In the genomic region with DNA sequence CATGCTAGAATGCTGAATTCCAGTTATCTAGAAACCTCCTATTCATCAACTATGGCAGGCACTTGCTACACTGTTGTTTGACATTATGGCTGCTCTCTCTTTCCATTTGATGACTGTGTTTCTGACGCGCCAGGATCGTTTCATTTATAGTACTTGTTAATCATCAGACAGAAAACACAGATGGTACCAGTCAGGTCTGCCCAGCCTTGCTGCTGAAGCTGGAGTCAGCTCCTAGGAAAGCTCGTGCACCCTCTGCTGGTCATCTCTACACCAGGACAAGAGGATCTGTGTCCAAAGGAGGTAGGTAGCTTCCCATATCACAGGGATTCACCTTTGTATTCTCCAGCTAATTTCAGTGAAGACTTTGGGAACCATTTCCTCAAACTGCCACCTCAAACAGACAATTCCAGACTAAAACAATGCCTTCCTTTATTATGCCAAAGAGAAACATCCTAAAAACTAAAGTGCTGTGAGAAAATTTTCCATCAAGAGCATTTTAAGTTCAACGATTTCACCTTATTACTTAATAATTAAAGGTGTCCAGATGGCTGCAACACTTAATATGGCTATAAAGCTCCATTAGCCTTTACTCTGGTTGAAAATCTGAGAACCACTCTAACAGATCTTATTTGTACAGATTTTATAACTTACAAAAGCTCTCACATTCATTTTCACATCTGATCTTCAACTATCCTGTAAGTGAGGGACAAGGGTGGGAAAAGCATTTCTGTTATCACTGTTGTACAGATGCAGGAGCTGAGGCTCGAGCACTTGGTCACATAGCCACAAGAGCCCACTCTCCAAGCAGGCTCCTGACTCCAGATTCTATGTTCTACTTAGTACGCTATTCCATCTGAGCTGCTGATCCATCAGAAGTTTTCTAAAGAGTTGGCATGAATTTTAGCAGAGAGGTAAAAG, we compare ENCODE assay signal across 8 cellular contexts. TPM values are rescaled to one million over a fixed set of nuclear protein-coding genes. Genes with fewer than 3 reads are reported as not detected.
DNase-seq lines count a peak whose midpoint lies in the region; ATAC-seq and TF ChIP-seq lines count a peak whose summit lies in the region.

No MANE protein-coding gene starts in this region.

- peak; percentile 56 for TF ChIP-seq CTCF in coronary artery (IDR thresholded peaks at IDR 0.05)
- TF ChIP-seq CTCF in liver (IDR thresholded peaks at IDR 0.05; ENCODE audit: low read depth, low read length, missing input control) = peak; percentile 84

- no peaks in the 10 kb centered on the region for H3K36me3 ChIP-seq in liver (ENCODE audit: control insufficient read depth in 4 of 4, insufficient read depth in 3 of 4, low read depth in 1 of 4, low read length in 3 of 4)

- TF ChIP-seq RAD21 in liver (IDR thresholded peaks at IDR 0.05) = peak; percentile 98 to 99

- no peak overlapping the region for H3K9ac ChIP-seq in liver (ENCODE audit: low read depth in 1 of 2, low read length in 2 of 2)

- H3K27me3 ChIP-seq in liver (ENCODE audit: control insufficient read depth in 4 of 4, insufficient read depth in 4 of 4, low read length in 3 of 4) = no peaks in the 10 kb centered on the region

- peak overlapping the region; percentile 80 for H3K27ac Mint-ChIP-seq in activated CD4-positive, alpha-beta T cell treated with anti-CD3 and anti-CD28 coated beads, Interleukin-2, amount 10 ng/mL, durations not matched to agents 24 days and 14 days

- WGBS in liver = 37% methylated on average over 7 of the region's 7 CpGs

- ATAC-seq in GM19372 (IDR thresholded peaks at IDR 0.05; ENCODE audit: low read depth, unreplicated experiment) (peak; percentile 77), HG03457 (IDR thresholded peaks at IDR 0.05; ENCODE audit: unreplicated experiment) (peak; percentile 81)

- peaks cover 23% of the 10 kb centered on the region for H3K4me1 Mint-ChIP-seq in activated CD4-positive, alpha-beta T cell treated with anti-CD3 and anti-CD28 coated beads, Interleukin-2, amount 10 ng/mL, durations not matched to agents 24 days and 14 days

- H3K4me3 Mint-ChIP-seq in activated CD4-positive, alpha-beta T cell treated with anti-CD3 and anti-CD28 coated beads, Interleukin-2, amount 10 ng/mL, durations not matched to agents 24 days and 14 days = no peak overlapping the region

- peaks cover 7% of the 10 kb centered on the region for H3K36me3 Mint-ChIP-seq in activated CD4-positive, alpha-beta T cell treated with anti-CD3 and anti-CD28 coated beads, Interleukin-2, amount 10 ng/mL, durations not matched to agents 24 days and 14 days (ENCODE audit: low read depth)

- H3K4me1 ChIP-seq in liver (ENCODE audit: control insufficient read depth in 4 of 4, insufficient read depth in 4 of 4, low read length in 3 of 4) = peaks cover 0 to 3% (median 1%) of the 10 kb centered on the region in 4 donors

- H3K4me3 ChIP-seq in coronary artery = no peak overlapping the region
- H3K4me3 ChIP-seq in liver (ENCODE audit: low read depth in 1 of 3, low read length in 3 of 3) = no peak overlapping the region

- intact Hi-C loops in activated CD4-positive, alpha-beta T cell treated with anti-CD3 and anti-CD28 coated beads, Interleukin-2, amount 10 ng/mL, durations not matched to agents 24 days and 14 days (cut with micrococcal nuclease) = loop anchor here (1.0 to 5.0 kb wide), 8 partner anchors 17 to 487 kb away; a partner anchor contains a TSS

- H3K9me3 Mint-ChIP-seq in activated CD4-positive, alpha-beta T cell treated with anti-CD3 and anti-CD28 coated beads, Interleukin-2, amount 10 ng/mL, durations not matched to agents 24 days and 14 days = peaks cover 3% of the 10 kb centered on the region

- DNase-seq in CD1c-positive myeloid dendritic cell (ENCODE audit: extremely low spot score) = peak; percentile 73
- DNase-seq in NCI-H526 (lab: John Stamatoyannopoulos, UW) = peak; percentile 95 to 98
- peak; percentile 93 for DNase-seq in activated CD4-positive, alpha-beta T cell treated with anti-CD3 and anti-CD28 coated beads, Interleukin-2, amount 10 ng/mL, durations not matched to agents 24 days and 14 days
- peak; percentile 78 for DNase-seq in coronary artery (ENCODE audit: low spot score)
- DNase-seq in stimulated activated CD4-positive, alpha-beta T cell treated with anti-CD3 and anti-CD28 coated beads, Interleukin-4, amount 100 ng/mL, for 48 hours (ENCODE audit: low read depth in 2 of 2) = peak; percentile 71 to 86

- H3K27me3 Mint-ChIP-seq in activated CD4-positive, alpha-beta T cell treated with anti-CD3 and anti-CD28 coated beads, Interleukin-2, amount 10 ng/mL, durations not matched to agents 24 days and 14 days = no peaks in the 10 kb centered on the region

- H3K27ac ChIP-seq in coronary artery (peak overlapping the region in 1 of 2 donors; percentile 23), liver (ENCODE audit: low read depth in 1 of 2, low read length in 2 of 2) (peak overlapping the region in 1 of 2 donors; percentile 35)

- no peaks in the 10 kb centered on the region for H3K9me3 ChIP-seq in liver (ENCODE audit: control insufficient read depth in 4 of 4, low read length in 3 of 4)

TF ChIP-seq in liver, 16 proteins besides CTCF, POLR2A, EP300 and RAD21:
- peak; percentile 17 to 33 for TF ChIP-seq RXRA (IDR thresholded peaks at IDR 0.05)
- peak; percentile 31 for TF ChIP-seq SP1 (IDR thresholded peaks at IDR 0.05)
- no peak for TF ChIP-seq JUND (IDR thresholded peaks at IDR 0.05)
- TF ChIP-seq YY1 (IDR thresholded peaks at IDR 0.05) = peak; percentile 69
- TF ChIP-seq GABPA (IDR thresholded peaks at IDR 0.05 in 1 of 2, conservative IDR thresholded peaks at IDR 0.05 in 1 of 2) = no peak
- TF ChIP-seq TAF1 (conservative IDR thresholded peaks at IDR 0.05) = no peak
- TF ChIP-seq, protein P1, sequence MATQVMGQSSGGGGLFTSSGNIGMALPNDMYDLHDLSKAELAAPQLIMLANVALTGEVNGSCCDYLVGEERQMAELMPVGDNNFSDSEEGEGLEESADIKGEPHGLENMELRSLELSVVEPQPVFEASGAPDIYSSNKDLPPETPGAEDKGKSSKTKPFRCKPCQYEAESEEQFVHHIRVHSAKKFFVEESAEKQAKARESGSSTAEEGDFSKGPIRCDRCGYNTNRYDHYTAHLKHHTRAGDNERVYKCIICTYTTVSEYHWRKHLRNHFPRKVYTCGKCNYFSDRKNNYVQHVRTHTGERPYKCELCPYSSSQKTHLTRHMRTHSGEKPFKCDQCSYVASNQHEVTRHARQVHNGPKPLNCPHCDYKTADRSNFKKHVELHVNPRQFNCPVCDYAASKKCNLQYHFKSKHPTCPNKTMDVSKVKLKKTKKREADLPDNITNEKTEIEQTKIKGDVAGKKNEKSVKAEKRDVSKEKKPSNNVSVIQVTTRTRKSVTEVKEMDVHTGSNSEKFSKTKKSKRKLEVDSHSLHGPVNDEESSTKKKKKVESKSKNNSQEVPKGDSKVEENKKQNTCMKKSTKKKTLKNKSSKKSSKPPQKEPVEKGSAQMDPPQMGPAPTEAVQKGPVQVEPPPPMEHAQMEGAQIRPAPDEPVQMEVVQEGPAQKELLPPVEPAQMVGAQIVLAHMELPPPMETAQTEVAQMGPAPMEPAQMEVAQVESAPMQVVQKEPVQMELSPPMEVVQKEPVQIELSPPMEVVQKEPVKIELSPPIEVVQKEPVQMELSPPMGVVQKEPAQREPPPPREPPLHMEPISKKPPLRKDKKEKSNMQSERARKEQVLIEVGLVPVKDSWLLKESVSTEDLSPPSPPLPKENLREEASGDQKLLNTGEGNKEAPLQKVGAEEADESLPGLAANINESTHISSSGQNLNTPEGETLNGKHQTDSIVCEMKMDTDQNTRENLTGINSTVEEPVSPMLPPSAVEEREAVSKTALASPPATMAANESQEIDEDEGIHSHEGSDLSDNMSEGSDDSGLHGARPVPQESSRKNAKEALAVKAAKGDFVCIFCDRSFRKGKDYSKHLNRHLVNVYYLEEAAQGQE (IDR thresholded peaks at IDR 0.05) = no peak
- no peak for TF ChIP-seq FOXA2 (IDR thresholded peaks at IDR 0.05)
- no peak for TF ChIP-seq FOXA1 (IDR thresholded peaks at IDR 0.05)
- no peak for TF ChIP-seq EGR1 (IDR thresholded peaks at IDR 0.05; ENCODE audit: low read depth in 2 of 2)
- TF ChIP-seq NR2F2 (IDR thresholded peaks at IDR 0.05) = no peak
- TF ChIP-seq HNF4A (conservative IDR thresholded peaks at IDR 0.05) = peak in 1 of 2 donors; percentile 31
- TF ChIP-seq, protein P2, sequence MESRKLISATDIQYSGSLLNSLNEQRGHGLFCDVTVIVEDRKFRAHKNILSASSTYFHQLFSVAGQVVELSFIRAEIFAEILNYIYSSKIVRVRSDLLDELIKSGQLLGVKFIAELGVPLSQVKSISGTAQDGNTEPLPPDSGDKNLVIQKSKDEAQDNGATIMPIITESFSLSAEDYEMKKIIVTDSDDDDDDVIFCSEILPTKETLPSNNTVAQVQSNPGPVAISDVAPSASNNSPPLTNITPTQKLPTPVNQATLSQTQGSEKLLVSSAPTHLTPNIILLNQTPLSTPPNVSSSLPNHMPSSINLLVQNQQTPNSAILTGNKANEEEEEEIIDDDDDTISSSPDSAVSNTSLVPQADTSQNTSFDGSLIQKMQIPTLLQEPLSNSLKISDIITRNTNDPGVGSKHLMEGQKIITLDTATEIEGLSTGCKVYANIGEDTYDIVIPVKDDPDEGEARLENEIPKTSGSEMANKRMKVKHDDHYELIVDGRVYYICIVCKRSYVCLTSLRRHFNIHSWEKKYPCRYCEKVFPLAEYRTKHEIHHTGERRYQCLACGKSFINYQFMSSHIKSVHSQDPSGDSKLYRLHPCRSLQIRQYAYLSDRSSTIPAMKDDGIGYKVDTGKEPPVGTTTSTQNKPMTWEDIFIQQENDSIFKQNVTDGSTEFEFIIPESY (IDR thresholded peaks at IDR 0.05) = no peak
- TF ChIP-seq, protein P3, sequence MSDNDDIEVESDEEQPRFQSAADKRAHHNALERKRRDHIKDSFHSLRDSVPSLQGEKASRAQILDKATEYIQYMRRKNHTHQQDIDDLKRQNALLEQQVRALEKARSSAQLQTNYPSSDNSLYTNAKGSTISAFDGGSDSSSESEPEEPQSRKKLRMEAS (IDR thresholded peaks at IDR 0.05) = no peak
- TF ChIP-seq HNF4G (IDR thresholded peaks at IDR 0.05) = no peak
- TF ChIP-seq, protein P4, sequence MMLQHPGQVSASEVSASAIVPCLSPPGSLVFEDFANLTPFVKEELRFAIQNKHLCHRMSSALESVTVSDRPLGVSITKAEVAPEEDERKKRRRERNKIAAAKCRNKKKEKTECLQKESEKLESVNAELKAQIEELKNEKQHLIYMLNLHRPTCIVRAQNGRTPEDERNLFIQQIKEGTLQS (IDR thresholded peaks at IDR 0.05) = no peak

RNA-seq across cellular contexts. Expression of a gene that starts 17.5 kb away (rescaled TPM):
- 33.1 and 42.9 TPM in 2 replicates for total RNA-seq in activated CD4-positive, alpha-beta T cell treated with anti-CD3 and anti-CD28 coated beads, Interleukin-2, amount 10 ng/mL, durations not matched to agents 24 days and 14 days
- total RNA-seq in liver = 1 to 10 TPM; 5.2 to 6.6 TPM
- 1 to 10 TPM; 3.6 to 8.1 TPM for polyA plus RNA-seq in liver

RNA-seq across cellular contexts. Expression of a gene that starts 17.8 kb away (rescaled TPM):
- 27.3 and 27.4 TPM in 2 replicates for total RNA-seq in activated CD4-positive, alpha-beta T cell treated with anti-CD3 and anti-CD28 coated beads, Interleukin-2, amount 10 ng/mL, durations not matched to agents 24 days and 14 days
- 10 to 100 TPM in 1 of 2 donors, 1 to 10 TPM in 1; 9.2 to 10.4 TPM for total RNA-seq in liver
- 1 to 10 TPM; 2.5 to 3.0 TPM for polyA plus RNA-seq in liver
